Comparison of ENCODE assay signal across 10 cellular contexts in genomic region chr22:37259540-37260029, GRCh38. TPM values are rescaled to one million over a fixed set of nuclear protein-coding genes. Genes with fewer than 3 reads are reported as not detected.
DNase-seq lines count a peak whose midpoint lies in the region; ATAC-seq and TF ChIP-seq lines count a peak whose summit lies in the region.
"Had no signal": no experiment of that assay in that cellular context is flagged by ENCODE, and none has a peak within 500 bp of the region (broad histone marks: within the 10 kb centered on the region; RNA-seq: fewer than 3 reads in every experiment).

No MANE protein-coding gene starts in this region.

- TF ChIP-seq CTCF in GM12864 (IDR thresholded peaks at IDR 0.05; ENCODE audit: low read depth, low read length, missing control alignments) (peak; percentile 53), hepatocyte (IDR thresholded peaks at IDR 0.05; ENCODE audit: poor library complexity) (peak; percentile 62), upper lobe of right lung (IDR thresholded peaks at IDR 0.05) (peak; percentile 34)

- ATAC-seq in SK-N-SH treated with all-trans-retinoic acid at 6 μM for 48 hours = peak; percentile 85
- peak; percentile 59 for ATAC-seq in upper lobe of right lung
- ATAC-seq in HG03432 (IDR thresholded peaks at IDR 0.05; ENCODE audit: unreplicated experiment) = no peak

- no peak overlapping the region for H3K27ac ChIP-seq in hepatocyte
- H3K27ac ChIP-seq in upper lobe of right lung = no peak overlapping the region
- H3K27ac ChIP-seq: parathyroid adenoma, SJSA1 had no signal

- H3K4me2 ChIP-seq in hepatocyte = peak overlapping the region; percentile 63

- H3K9me3 ChIP-seq in hepatocyte (ENCODE audit: low read depth) (no peaks in the 10 kb centered on the region), upper lobe of right lung (no peaks in the 10 kb centered on the region)

- H3K4me3 ChIP-seq in GM12864 (ENCODE audit: low read depth, low read length) (no peak overlapping the region), hepatocyte (no peak overlapping the region), upper lobe of right lung (no peak overlapping the region)
- H3K4me3 ChIP-seq: SJSA1 had no signal

- H4K20me1 ChIP-seq in hepatocyte (ENCODE audit: insufficient read depth, poor library complexity, severe bottlenecking) = no peaks in the 10 kb centered on the region

- 12% methylated on average over 23 of the region's 23 CpGs for WGBS in hepatocyte (ENCODE audit: low lambda C conversion rate, missing lambda C conversion rate)

- H3K36me3 ChIP-seq in hepatocyte (replicated peaks; ENCODE audit: insufficient read depth, low read depth) (no peaks in the 10 kb centered on the region), upper lobe of right lung (no peaks in the 10 kb centered on the region)
- H3K36me3 ChIP-seq: SJSA1 had no signal

- H3K79me2 ChIP-seq in hepatocyte = no peaks in the 10 kb centered on the region
- H3K79me2 ChIP-seq: parathyroid adenoma had no signal

- DNase-seq in AG20443 (ENCODE audit: low spot score) (peak; percentile 68), GM12864 (ENCODE audit: low read depth) (no peak), hepatocyte (ENCODE audit: low spot score) (peak; percentile 75), upper lobe of right lung (peak; percentile 52), activated gamma-delta T cell treated with Interleukin-2 at 50 U/mL for 16 hours (no peak)
- DNase-seq in stimulated activated CD4-positive, alpha-beta T cell treated with anti-CD3 and anti-CD28 coated beads, Interleukin-2, amount 100 ng/mL, for 48 hours = no peak

- intact Hi-C loops in upper lobe of right lung (cut with DNase I) = no loop called here

- peaks cover 4% of the 10 kb centered on the region for H3K27me3 ChIP-seq in hepatocyte
- peaks cover 28% of the 10 kb centered on the region for H3K27me3 ChIP-seq in upper lobe of right lung
- H3K27me3 ChIP-seq: SJSA1 had no signal

- H3K4me1 ChIP-seq in hepatocyte (ENCODE audit: insufficient read depth) = peaks cover 15% of the 10 kb centered on the region
- no peaks in the 10 kb centered on the region for H3K4me1 ChIP-seq in upper lobe of right lung
- H3K4me1 ChIP-seq: parathyroid adenoma had no signal

- no peaks in the 10 kb centered on the region for H3K9me2 ChIP-seq in hepatocyte (replicated peaks; ENCODE audit: insufficient read depth)

- H2AFZ ChIP-seq in hepatocyte = peak overlapping the region; percentile 13
- H2AFZ ChIP-seq: parathyroid adenoma had no signal

TF ChIP-seq in SK-N-SH treated with all-trans-retinoic acid at 6 μM for 48 hours, 23 proteins besides CTCF, POLR2A, EP300 and RAD21:
- TF ChIP-seq CSDC2 (CRISPR knock-in tag; IDR thresholded peaks at IDR 0.05) (no peak), BACH2 (CRISPR knock-in tag; IDR thresholded peaks at IDR 0.05; ENCODE audit: borderline replicate concordance) (no peak), ZC3H10 (CRISPR knock-in tag; IDR thresholded peaks at IDR 0.05) (no peak), TOX (CRISPR knock-in tag; IDR thresholded peaks at IDR 0.05; ENCODE audit: borderline replicate concordance) (no peak), ZFP3 (CRISPR knock-in tag; IDR thresholded peaks at IDR 0.05) (no peak)
TF ChIP-seq in SK-N-SH treated with all-trans-retinoic acid at 6 μM for 48 hours: peak in this region for 0.

RNA-seq across cellular contexts. Expression of gene RAC2, which starts 15.5 kb away (rescaled TPM):
- total RNA-seq in hepatocyte (4.7 and 10.5 TPM in 2 replicates), upper lobe of right lung (107 TPM)
- polyA plus RNA-seq in hepatocyte = 9.9 and 11.3 TPM in 2 replicates

RNA-seq across cellular contexts. Expression of gene CYTH4, which starts 22.7 kb away (rescaled TPM):
- 0.57 and 0.96 TPM in 2 replicates for total RNA-seq in hepatocyte
- polyA plus RNA-seq in hepatocyte = 0.24 and 0.94 TPM in 2 replicates
- total RNA-seq in upper lobe of right lung = 37.9 TPM

RNA-seq across cellular contexts. Expression of gene SSTR3, which starts 47.3 kb away (rescaled TPM):
- total RNA-seq in hepatocyte = 1.3 and 2.8 TPM in 2 replicates
- polyA plus RNA-seq in hepatocyte = 0.47 and 0.97 TPM in 2 replicates
- not detected for total RNA-seq in upper lobe of right lung
- total RNA-seq: SJSA1 had no signal

Comparison
In these comparisons a context has a peak if more than half of its experiments do, and no peak if none do; other contexts are left out.
1. DNase-seq: peak in AG20443 (single experiment), hepatocyte (single experiment) and upper lobe of right lung (single experiment); none in GM12864 (single experiment), stimulated activated CD4-positive, alpha-beta T cell treated with anti-CD3 and anti-CD28 coated beads, Interleukin-2, amount 100 ng/mL, for 48 hours (0 of 2) and activated gamma-delta T cell treated with Interleukin-2 at 50 U/mL for 16 hours (single experiment).
2. RNA of gene CYTH4, which starts 22.7 kb away (total RNA-seq): 37.9 TPM in upper lobe of right lung (single experiment); 0.57 to 0.96 TPM in hepatocyte; every median in the first group is over 10 times any median in the second.
3. Peak in every context shown above with its lines, with median percentiles within 50 percentile points of each other: CTCF ChIP-seq.